In genomic region chr9:134618163-134618822, GRCh38 we compare ENCODE assay signal across 13 cellular contexts. TPM values are rescaled to one million over a fixed set of nuclear protein-coding genes. Genes with fewer than 3 reads are reported as not detected.
DNase-seq lines count a peak whose midpoint lies in the region; ATAC-seq and TF ChIP-seq lines count a peak whose summit lies in the region.
"Had no signal": no experiment of that assay in that cellular context is flagged by ENCODE, and none has a peak within 500 bp of the region (broad histone marks: within the 10 kb centered on the region; RNA-seq: fewer than 3 reads in every experiment).

No MANE protein-coding gene starts in this region.

- WGBS in trophoblast cell (ENCODE audit: extremely low coverage, insufficient coverage, insufficient read length) = no CpG with 5 or more reads among the region's 17 CpGs

- no peak overlapping the region for H4K12ac ChIP-seq in trophoblast cell (ENCODE audit: low read depth, low read length)

- peak overlapping the region; percentile 79; the same call in 1 of the 2 replicates for H3K27ac ChIP-seq in BLaER1
- no peak overlapping the region for H3K27ac ChIP-seq in Peyer's patch
- no peak overlapping the region for H3K27ac ChIP-seq in trophoblast cell (ENCODE audit: low read depth, low read length)
- H3K27ac ChIP-seq: ascending aorta, VCaP had no signal

- no peak overlapping the region for H2BK5ac ChIP-seq in trophoblast cell (ENCODE audit: low read depth, low read length, poor library complexity)

- H3K27me3 ChIP-seq in BLaER1 (no peaks in the 10 kb centered on the region), Peyer's patch (no peaks in the 10 kb centered on the region), trophoblast cell (ENCODE audit: insufficient read depth, low read length) (no peaks in the 10 kb centered on the region)
- H3K27me3 ChIP-seq: ascending aorta had no signal

- DNase-seq in Peyer's patch (peak in 2 of 3 donors; percentile 38 to 43), left cardiac atrium (peak; percentile 25), trophoblast cell (no peak), HuH-7.5 (ENCODE audit: low spot score) (no peak), hippocampal formation (lab: John Stamatoyannopoulos, UW) (no peak), AG20443 (ENCODE audit: low spot score) (no peak)
- DNase-seq: activated T-cell treated with anti-CD3 and anti-CD28 coated beads, Interleukin-2, amount 50 U/mL, for 72 hours; stimulated activated CD4-positive, alpha-beta T cell treated with anti-CD3 and anti-CD28 coated beads, Interleukin-15, amount 100 ng/mL, for 24 hours had no signal

- H3K4me3 ChIP-seq in BLaER1 = no peak overlapping the region
- H3K4me3 ChIP-seq in Peyer's patch = no peak overlapping the region
- no peak overlapping the region for H3K4me3 ChIP-seq in trophoblast cell (ENCODE audit: low read depth, low read length)
- H3K4me3 ChIP-seq: ascending aorta had no signal

- H2AK5ac ChIP-seq in trophoblast cell (ENCODE audit: low read length) = no peak overlapping the region

- peaks cover 45% of the 10 kb centered on the region for H3K4me1 ChIP-seq in BLaER1
- no peaks in the 10 kb centered on the region for H3K4me1 ChIP-seq in Peyer's patch
- H3K4me1 ChIP-seq in trophoblast cell (ENCODE audit: control insufficient read depth in 1 of 2, insufficient read depth in 2 of 2, low read length in 2 of 2) = peaks cover 12 to 23% of the 10 kb centered on the region in 2 experiments
- H3K4me1 ChIP-seq: ascending aorta had no signal

- no peak overlapping the region for H3K14ac ChIP-seq in trophoblast cell (ENCODE audit: low read length)

- no peaks in the 10 kb centered on the region for H3K79me2 ChIP-seq in trophoblast cell (ENCODE audit: control insufficient read depth, insufficient read depth, low read length, poor library complexity)

- H2BK12ac ChIP-seq in trophoblast cell (ENCODE audit: low read length) = peak overlapping the region; percentile 51

- TF ChIP-seq CTCF in Peyer's patch (IDR thresholded peaks at IDR 0.05) = no peak

- no peak overlapping the region for H4K91ac ChIP-seq in trophoblast cell (ENCODE audit: low read depth, low read length)

- no peak overlapping the region for H3K9ac ChIP-seq in BLaER1
- no peak overlapping the region for H3K9ac ChIP-seq in trophoblast cell (ENCODE audit: low read length)

- H4K20me1 ChIP-seq in BLaER1 = no peaks in the 10 kb centered on the region

- H3K23ac ChIP-seq in trophoblast cell (ENCODE audit: low read length) = no peak overlapping the region

- H2AFZ ChIP-seq in trophoblast cell (ENCODE audit: insufficient read depth, low read length, poor library complexity) = no peak overlapping the region

- H2BK120ac ChIP-seq in trophoblast cell (ENCODE audit: insufficient read depth, low read length, poor library complexity) = peak overlapping the region; percentile 25

- H3K36me3 ChIP-seq in BLaER1 (no peaks in the 10 kb centered on the region), Peyer's patch (no peaks in the 10 kb centered on the region), trophoblast cell (ENCODE audit: control insufficient read depth in 1 of 2, insufficient read depth in 2 of 2, low read length in 2 of 2) (no peaks in the 10 kb centered on the region)
- H3K36me3 ChIP-seq: ascending aorta had no signal

- intact Hi-C loops in left cardiac atrium (cut with DNase I) = no loop called here

- H4K8ac ChIP-seq in trophoblast cell (ENCODE audit: low read depth, low read length) = no peak overlapping the region

- H3K79me1 ChIP-seq in trophoblast cell (ENCODE audit: low read length) = peaks cover 12% of the 10 kb centered on the region

- no peak for TF ChIP-seq POLR2A in Peyer's patch (IDR thresholded peaks at IDR 0.05)

- H3K4me2 ChIP-seq in BLaER1 (peak overlapping the region; percentile 85), trophoblast cell (ENCODE audit: low read length) (no peak overlapping the region)

- ATAC-seq in left cardiac atrium (peak; percentile 20 to 27), GM18511 (IDR thresholded peaks at IDR 0.05; ENCODE audit: unreplicated experiment) (no peak)
- ATAC-seq: activated T-cell treated with anti-CD3 and anti-CD28 coated beads, Interleukin-2, amount 50 U/mL, for 72 hours; Panc1 had no signal

- H3K18ac ChIP-seq in trophoblast cell (ENCODE audit: low read length) = no peak overlapping the region

- no peak overlapping the region for H3K4ac ChIP-seq in trophoblast cell (ENCODE audit: low read depth, low read length)

- 0 out of 2 replicates have a peak, but pooled peaks cover 4% of the 10 kb centered on the region for H3K9me3 ChIP-seq in BLaER1
- H3K9me3 ChIP-seq in Peyer's patch = no peaks in the 10 kb centered on the region
- H3K9me3 ChIP-seq in trophoblast cell (ENCODE audit: insufficient read depth, low read depth, low read length) = peaks cover 2% of the 10 kb centered on the region
- H3K9me3 ChIP-seq: ascending aorta had no signal

RNA-seq across cellular contexts. Expression of gene COL5A1, which starts 23.3 kb away (rescaled TPM):
- 10 to 100 TPM in 2 of 4 donors, 1 to 10 TPM in 2; 4.9 to 97.4 (median 11.9) TPM for total RNA-seq in Peyer's patch
- 10 to 100 TPM; 29.8 to 35.2 TPM for total RNA-seq in left cardiac atrium
- 431 and 476 TPM in 2 replicates for polyA plus RNA-seq in trophoblast cell (2013)

Comparison
In these comparisons a context has a peak if more than half of its experiments do, and no peak if none do; other contexts are left out.
1. DNase-seq: peak in Peyer's patch (2 of 3) and left cardiac atrium (single experiment); none in trophoblast cell (0 of 2), HuH-7.5 (single experiment), hippocampal formation (0 of 2) and AG20443 (single experiment).